ENCODE assay signal across 24 cellular contexts in the genomic region with DNA sequence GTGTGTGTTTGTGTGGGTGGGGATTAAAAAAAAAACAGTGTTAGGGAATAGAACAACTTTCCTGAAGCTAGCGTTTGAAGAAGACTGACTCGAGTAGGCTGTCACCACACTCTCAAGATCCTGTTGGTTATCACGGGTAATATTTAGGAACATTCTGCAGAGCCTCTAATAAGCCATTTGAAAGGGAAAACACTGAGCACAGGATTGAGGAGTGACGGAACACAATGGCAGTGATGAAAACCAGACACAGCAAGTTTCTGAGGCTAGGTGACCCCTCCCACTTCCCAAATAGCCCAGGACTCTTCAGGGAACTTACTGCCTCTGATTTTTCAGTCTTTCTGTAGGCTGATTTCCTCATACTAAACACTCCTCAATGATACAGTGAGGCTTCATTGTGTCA.
DNase-seq lines count a peak whose midpoint lies in the region; ATAC-seq, FAIRE-seq and TF ChIP-seq lines count a peak whose summit lies in the region.
"Had no signal": no experiment of that assay in that cellular context is flagged by ENCODE, and none has a peak within 500 bp of the region (broad histone marks: within the 10 kb centered on the region; RNA-seq: fewer than 3 reads in every experiment).

No MANE protein-coding gene starts in this region.

- H3K36me3 ChIP-seq in right atrium auricular region (no peaks in the 10 kb centered on the region), heart right ventricle (no peaks in the 10 kb centered on the region), mesodermal cell (ENCODE audit: control insufficient read depth, insufficient read depth, low read length) (no peaks in the 10 kb centered on the region), HAP-1 (replicated peaks) (no peaks in the 10 kb centered on the region), OCI-LY7 (ENCODE audit: insufficient read depth, low read length) (no peaks in the 10 kb centered on the region)
- H3K36me3 ChIP-seq: BLaER1 treated with 17β-estradiol and CSF1 and Interleukin-3, amounts not matched to agents 10 nM and 100 nM had no signal

- POLR2A ChIA-PET in OCI-LY7 (lab: Charles Lee): no interaction called here

- FAIRE-seq in urothelium cell line (lab: Jason Lieb, UNC): peak; percentile 63
- FAIRE-seq: HTR-8/SVneo had no signal

- no peaks in the 10 kb centered on the region for H3K9me3 ChIP-seq in right atrium auricular region
- no peaks in the 10 kb centered on the region for H3K9me3 ChIP-seq in heart right ventricle
- H3K9me3 ChIP-seq in mesodermal cell (ENCODE audit: control insufficient read depth, low read length): no peaks in the 10 kb centered on the region
- no peaks in the 10 kb centered on the region for H3K9me3 ChIP-seq in HAP-1
- no peaks in the 10 kb centered on the region for H3K9me3 ChIP-seq in OCI-LY7 (ENCODE audit: low read length)
- H3K9me3 ChIP-seq: BLaER1 treated with 17β-estradiol and CSF1 and Interleukin-3, amounts not matched to agents 10 nM and 100 nM; Caco-2 had no signal

- H3K4me2 ChIP-seq in OCI-LY7 (ENCODE audit: low read length): no peak overlapping the region

- ATAC-seq in Right ventricle myocardium inferior (peak; percentile 88), heart right ventricle (peak; percentile 34 to 90 (median 80)), omental fat pad (ENCODE audit: low FRiP score) (no peak)
- ATAC-seq: SK-N-SH treated with all-trans-retinoic acid at 6 μM for 48 hours had no signal

- no TSS peak for BruUV-seq in OCI-LY7 (replicated peaks; lab: Mats Ljungman, UMichigan)

- H3K4me3 ChIP-seq in right atrium auricular region (no peak overlapping the region), heart right ventricle (no peak overlapping the region), mesodermal cell (ENCODE audit: extremely low read depth, insufficient read depth, low read length, poor library complexity, severe bottlenecking) (no peak overlapping the region), HAP-1 (no peak overlapping the region), OCI-LY7 (ENCODE audit: low read depth, low read length, poor library complexity, severe bottlenecking) (no peak overlapping the region)
- H3K4me3 ChIP-seq: BLaER1 treated with 17β-estradiol and CSF1 and Interleukin-3, amounts not matched to agents 10 nM and 100 nM had no signal

- no peak for TF ChIP-seq CTCF in right atrium auricular region (IDR thresholded peaks at IDR 0.05)
- no peak for TF ChIP-seq CTCF in heart right ventricle (IDR thresholded peaks at IDR 0.05)
- TF ChIP-seq CTCF in omental fat pad (IDR thresholded peaks at IDR 0.05): no peak
- TF ChIP-seq CTCF in OCI-LY7 (conservative IDR thresholded peaks at IDR 0.05; ENCODE audit: low read length): no peak

- H3K27me3 ChIP-seq in right atrium auricular region (no peaks in the 10 kb centered on the region), heart right ventricle (no peaks in the 10 kb centered on the region), HAP-1 (ENCODE audit: low read depth) (no peaks in the 10 kb centered on the region)
- H3K27me3 ChIP-seq: BLaER1 treated with 17β-estradiol and CSF1 and Interleukin-3, amounts not matched to agents 10 nM and 100 nM had no signal

- no peaks in the 10 kb centered on the region for H4K20me1 ChIP-seq in OCI-LY7 (ENCODE audit: insufficient read depth, low read length)
- H4K20me1 ChIP-seq: BLaER1 treated with 17β-estradiol and CSF1 and Interleukin-3, amounts not matched to agents 10 nM and 100 nM had no signal

- CTCF ChIA-PET in OCI-LY7 (lab: Charles Lee; ENCODE audit: unreplicated experiment): no interaction called here

- H3K27ac ChIP-seq in right atrium auricular region: no peak overlapping the region
- H3K27ac ChIP-seq in heart right ventricle: no peak overlapping the region
- peak overlapping the region; percentile 54 for H3K27ac ChIP-seq in mesodermal cell (ENCODE audit: low read depth, low read length, severe bottlenecking)
- no peak overlapping the region for H3K27ac ChIP-seq in OCI-LY7 (ENCODE audit: low read depth, low read length, poor library complexity, severe bottlenecking)
- H3K27ac ChIP-seq: BLaER1 treated with 17β-estradiol and CSF1 and Interleukin-3, amounts not matched to agents 10 nM and 100 nM had no signal

- WGBS in heart right ventricle, 2 donors: 18 to 42% methylated on average over 4 of the region's 4 CpGs
- 43 to 52% methylated on average over 4 of the region's 4 CpGs for WGBS in mesodermal cell (ENCODE audit: insufficient coverage in 2 of 2), 2 experiments

- in situ Hi-C loops in HAP-1 (cut with MboI; ENCODE audit: low sequenced_read_pairs): no loop called here

- no peaks in the 10 kb centered on the region for H3K9me2 ChIP-seq in OCI-LY7 (ENCODE audit: insufficient read depth, low read length)

- DNase-seq in Right ventricle myocardium inferior (ENCODE audit: missing footprints) (no peak), right atrium auricular region (ENCODE audit: low spot score) (no peak), heart right ventricle (peak in 1 of 2 donors; percentile 19), urothelium cell line (ENCODE audit: low spot score) (no peak), omental fat pad (ENCODE audit: low spot score) (no peak), HAP-1 (ENCODE audit: low spot score in 2 of 2) (no peak), OCI-LY7 (ENCODE audit: low spot score) (no peak)
- DNase-seq: 8988T; Caco-2; CD4-positive, alpha-beta memory T cell; DMS 273 treated with DMSO at 0.1 percent for 48 hours; DMS79 treated with DMSO at 0.1 percent for 48 hours; GOT3; KG1; NCI-H1092 treated with DMSO at 0.1 percent for 48 hours; NCI-H146; NCI-H2081; NCI-H446; NCI-H526 treated with DMSO at 0.1 percent for 48 hours; SHP77 had no signal

- H3K4me1 ChIP-seq in right atrium auricular region (no peaks in the 10 kb centered on the region), heart right ventricle (peaks cover 0 to 7% (median 0%) of the 10 kb centered on the region in 9 donors), mesodermal cell (ENCODE audit: control insufficient read depth, insufficient read depth, low read length, poor library complexity, severe bottlenecking) (peaks cover 8% of the 10 kb centered on the region), HAP-1 (no peaks in the 10 kb centered on the region), OCI-LY7 (ENCODE audit: insufficient read depth, low read length, poor library complexity, severe bottlenecking) (no peaks in the 10 kb centered on the region)
- H3K4me1 ChIP-seq: Caco-2 had no signal

- H3K79me2 ChIP-seq in OCI-LY7 (ENCODE audit: insufficient read depth, low read depth, low read length): no peaks in the 10 kb centered on the region

- H2AFZ ChIP-seq in OCI-LY7 (ENCODE audit: low read length): no peak overlapping the region

- intact Hi-C loops in Right ventricle myocardium inferior (cut with DNase I): loop anchor here (5.0 kb wide), 2 partner anchors 74 to 149 kb away; no protein-coding TSS in a partner anchor
- intact Hi-C loops in heart right ventricle (cut with DNase I): loop anchor here in 2 of 10 donors (2.0 to 5.0 kb wide), 4 partner anchors 69 to 149 kb away; no protein-coding TSS in a partner anchor
- intact Hi-C loops in OCI-LY7 (cut with micrococcal nuclease; ENCODE audit: unreplicated experiment): no loop called here
